Comparison of ENCODE assay signal across 33 cellular contexts in genomic region chr13:82593239-82593638, GRCh38.
DNase-seq lines count a peak whose midpoint lies in the region; ATAC-seq, FAIRE-seq and TF ChIP-seq lines count a peak whose summit lies in the region.
"Had no signal": no experiment of that assay in that cellular context is flagged by ENCODE, and none has a peak within 500 bp of the region (broad histone marks: within the 10 kb centered on the region; RNA-seq: fewer than 3 reads in every experiment).

No MANE protein-coding gene starts in this region.

- 0% methylated on average over 1 of the region's 1 CpG for WGBS in HepG2 (ENCODE audit: low lambda C conversion rate)
- 33% methylated on average over 1 of the region's 1 CpG for whole genome bisulfite sequencing in right lobe of liver (ENCODE audit: insufficient coverage, low coverage, low lambda C conversion rate, missing lambda C conversion rate)
- WGBS in A549 (ENCODE audit: missing lambda C conversion rate) = 10% methylated on average over 1 of the region's 1 CpG
- WGBS in IMR-90 (ENCODE audit: extremely low coverage in 2 of 2, insufficient read length in 1 of 2), 2 experiments = no CpG with 5 or more reads among the region's 1 CpG
- 0% methylated on average over 1 of the region's 1 CpG for WGBS in K562 (ENCODE audit: insufficient coverage, low coverage, missing lambda C conversion rate)
- WGBS in smooth muscle cell (ENCODE audit: low lambda C conversion rate) = 68% methylated on average over 1 of the region's 1 CpG

- H3K4ac ChIP-seq in IMR-90 (ENCODE audit: low read depth, low read length) = no peak overlapping the region

- H3K9ac ChIP-seq in HepG2 (ENCODE audit: insufficient read depth, low read depth, low read length) (no peak overlapping the region), IMR-90 (ENCODE audit: low read depth, low read length) (no peak overlapping the region), K562 (ENCODE audit: insufficient read depth in 1 of 2, low read depth in 2 of 2, low read length in 2 of 2) (no peak overlapping the region), smooth muscle cell (ENCODE audit: low read depth) (no peak overlapping the region)
- H3K9ac ChIP-seq: BLaER1; BLaER1 treated with 17β-estradiol and CSF1 and Interleukin-3, amounts not matched to agents 10 nM and 100 nM had no signal

- no peak for FAIRE-seq in HepG2 (lab: Jason Lieb, UNC)
- no peak for FAIRE-seq in A549 (lab: Jason Lieb, UNC)
- no peak for FAIRE-seq in K562 (lab: Jason Lieb, UNC)
- FAIRE-seq in GM12891 (lab: Jason Lieb, UNC) = no peak
- FAIRE-seq: A204.1, D721Med had no signal

- no peak overlapping the region for H3K27ac ChIP-seq in HepG2 (ENCODE audit: extremely low read length, insufficient read depth, low read length)
- H3K27ac ChIP-seq in right lobe of liver = no peak overlapping the region
- H3K27ac ChIP-seq in A549 = no peak overlapping the region
- H3K27ac ChIP-seq in IMR-90 (ENCODE audit: insufficient read depth, low read length) = no peak overlapping the region
- H3K27ac ChIP-seq in K562 (ENCODE audit: extremely low read depth, low read depth, low read length) = no peak overlapping the region
- no peak overlapping the region for H3K27ac ChIP-seq in smooth muscle cell (ENCODE audit: low read depth)
- H3K27ac ChIP-seq: 22Rv1; BLaER1; BLaER1 treated with 17β-estradiol and CSF1 and Interleukin-3, amounts not matched to agents 10 nM and 100 nM; C4-2B had no signal

- BruUV-seq in HepG2 (replicated peaks; lab: Mats Ljungman, UMichigan) (no TSS peak), IMR-90 (replicated peaks; lab: Mats Ljungman, UMichigan) (no TSS peak), K562 (replicated peaks; lab: Mats Ljungman, UMichigan) (no TSS peak)

- H3K9me3 ChIP-seq in HepG2 (ENCODE audit: low read length) = peaks cover 33% of the 10 kb centered on the region
- no peaks in the 10 kb centered on the region for H3K9me3 ChIP-seq in right lobe of liver
- no peaks in the 10 kb centered on the region for H3K9me3 ChIP-seq in A549
- peaks cover 9% of the 10 kb centered on the region; the same call in 1 of the 2 replicates for H3K9me3 ChIP-seq in IMR-90 (ENCODE audit: control insufficient read depth, insufficient read depth, low read length)
- H3K9me3 ChIP-seq in K562 (replicated peaks; ENCODE audit: control insufficient read depth, insufficient read depth, low read depth, low read length) = no peaks in the 10 kb centered on the region; the same call in 1 of the 2 replicates
- H3K9me3 ChIP-seq in smooth muscle cell (replicated peaks; ENCODE audit: low read depth) = no peaks in the 10 kb centered on the region
- H3K9me3 ChIP-seq: BE2C, Caco-2 had no signal

- no peak for TF ChIP-seq POLR2A in HepG2 (IDR thresholded peaks at IDR 0.05; ENCODE audit: insufficient read depth in 1 of 2, low read depth in 2 of 2, low read length in 2 of 2)
- TF ChIP-seq POLR2A in right lobe of liver (IDR thresholded peaks at IDR 0.05) = no peak
- no peak for TF ChIP-seq POLR2A in A549 (IDR thresholded peaks at IDR 0.05; ENCODE audit: low read length)
- TF ChIP-seq POLR2A in IMR-90 (IDR thresholded peaks at IDR 0.05; ENCODE audit: low read depth, low read length) = no peak
- TF ChIP-seq POLR2A in K562 (conservative IDR thresholded peaks at IDR 0.05) = no peak
- TF ChIP-seq POLR2A in GM12891 (IDR thresholded peaks at IDR 0.05; ENCODE audit: low read depth, low read length) = no peak

- H2BK20ac ChIP-seq in IMR-90 (ENCODE audit: low read depth, low read length) = no peak overlapping the region

- H3K4me1 ChIP-seq in HepG2 (ENCODE audit: insufficient read depth, low read length) = no peaks in the 10 kb centered on the region
- no peaks in the 10 kb centered on the region for H3K4me1 ChIP-seq in right lobe of liver
- H3K4me1 ChIP-seq in A549 = no peaks in the 10 kb centered on the region
- no peaks in the 10 kb centered on the region for H3K4me1 ChIP-seq in IMR-90 (ENCODE audit: control insufficient read depth, insufficient read depth, low read length)
- H3K4me1 ChIP-seq in K562 (replicated peaks in 1 of 2; ENCODE audit: control insufficient read depth in 2 of 2, insufficient read depth in 2 of 2, low read length in 2 of 2) = no peaks in the 10 kb centered on the region
- no peaks in the 10 kb centered on the region for H3K4me1 ChIP-seq in smooth muscle cell (ENCODE audit: low read depth)
- H3K4me1 ChIP-seq: BE2C; BLaER1; BLaER1 treated with 17β-estradiol and CSF1 and Interleukin-3, amounts not matched to agents 10 nM and 100 nM; Caco-2 had no signal

- no peak overlapping the region for H2AK9ac ChIP-seq in IMR-90 (replicated peaks; ENCODE audit: low read depth, low read length, poor library complexity)

- H3K79me2 ChIP-seq in HepG2 (ENCODE audit: insufficient read depth, low read length) = no peaks in the 10 kb centered on the region
- no peaks in the 10 kb centered on the region for H3K79me2 ChIP-seq in K562 (ENCODE audit: control insufficient read depth, insufficient read depth, low read length)
- no peaks in the 10 kb centered on the region for H3K79me2 ChIP-seq in smooth muscle cell (ENCODE audit: low read depth)

- H2BK5ac ChIP-seq in IMR-90 (ENCODE audit: low read depth, low read length, poor library complexity, severe bottlenecking) = no peak overlapping the region

- H3K14ac ChIP-seq in IMR-90 (replicated peaks; ENCODE audit: low read depth, low read length) = no peak overlapping the region

- H3K56ac ChIP-seq in IMR-90 (ENCODE audit: extremely low read depth, insufficient read depth, low read length) = no peak overlapping the region

- DNase-seq in HepG2 (ENCODE audit: low spot score) = no peak
- DNase-seq in right lobe of liver = no peak
- no peak for DNase-seq in A549 (ENCODE audit: low read depth in 1 of 2, low spot score in 1 of 2)
- DNase-seq in IMR-90 = no peak
- DNase-seq in K562 (ENCODE audit: extremely low read depth in 1 of 4, low spot score in 3 of 4) = no peak
- DNase-seq in GM12891 (ENCODE audit: insufficient read length, low spot score) = no peak
- no peak for DNase-seq in smooth muscle cell (lab: John Stamatoyannopoulos, UW; ENCODE audit: unreplicated experiment)
- DNase-seq: 8988T; ACHN; AML-193; BE2C; C1 segment of cervical spinal cord; Caco-2; Calu3; CD4-positive, alpha-beta T cell; CD4-positive, CD25-positive, alpha-beta regulatory T cell; CD8-positive, alpha-beta memory T cell; CD8-positive, alpha-beta T cell; COR-L47; DMS 273 treated with DMSO at 0.1 percent for 48 hours; DMS153; DMS53; DMS79; DMS79 treated with DMSO at 0.1 percent for 48 hours; DND-41; EL had no signal

- ATAC-seq in HepG2 (no peak), right lobe of liver (no peak), A549 (no peak), IMR-90 (ENCODE audit: low read depth) (no peak), K562 (no peak), HG03045 (IDR thresholded peaks at IDR 0.05; ENCODE audit: unreplicated experiment) (no peak)
- ATAC-seq: CD8-positive, alpha-beta T cell had no signal

- CTCF ChIA-PET in HepG2 (lab: Yijun Ruan, JAX; ENCODE audit: low intra/inter-chr PET ratio, low total read pairs) (no interaction called here), A549 (lab: Yijun Ruan, JAX) (no interaction called here), IMR-90 (lab: Yijun Ruan, JAX) (no interaction called here), K562 (lab: Yijun Ruan, JAX; ENCODE audit: low intra/inter-chr PET ratio) (no interaction called here)

- TF ChIP-seq CTCF in HepG2 (CRISPR knock-in tag; IDR thresholded peaks at IDR 0.05) = no peak
- TF ChIP-seq CTCF in right lobe of liver (IDR thresholded peaks at IDR 0.05) = no peak
- TF ChIP-seq CTCF in A549 (IDR thresholded peaks at IDR 0.05) = no peak
- TF ChIP-seq CTCF in IMR-90 (conservative IDR thresholded peaks at IDR 0.05; ENCODE audit: low read depth, low read length) = no peak
- TF ChIP-seq CTCF in K562 (IDR thresholded peaks at IDR 0.05 in 2 of 3, conservative IDR thresholded peaks at IDR 0.05 in 1 of 3; ENCODE audit: insufficient read depth in 2 of 3, low read depth in 1 of 3, low read length in 3 of 3) = no peak
- no peak for TF ChIP-seq CTCF in smooth muscle cell (IDR thresholded peaks at IDR 0.05; ENCODE audit: borderline replicate concordance, insufficient read depth, poor library complexity, severe bottlenecking)

- intact Hi-C loops in HepG2 (cut with micrococcal nuclease; ENCODE audit: unreplicated experiment) (no loop called here), right lobe of liver (cut with DNase I) (no loop called here), IMR-90 (cut with micrococcal nuclease) (no loop called here), K562 (cut with micrococcal nuclease) (no loop called here)

- in situ Hi-C loops in HepG2 (cut with HindIII; ENCODE audit: extremely low pct_ligation_motif_present, low pct_unique_long_range_greater_than_20kb) = no loop called here
- in situ Hi-C loops in IMR-90 (cut with MboI; ENCODE audit: low sequenced_read_pairs) = no loop called here
- in situ Hi-C loops in K562 (cut with MboI) = no loop called here

- H3K23ac ChIP-seq in IMR-90 (ENCODE audit: low read depth, low read length) = no peak overlapping the region

- H3K4me3 ChIP-seq in HepG2 (replicated peaks in 1 of 3; ENCODE audit: insufficient read depth in 1 of 3, low read depth in 2 of 3, low read length in 3 of 3) = no peak overlapping the region
- no peak overlapping the region for H3K4me3 ChIP-seq in right lobe of liver
- no peak overlapping the region for H3K4me3 ChIP-seq in A549
- no peak overlapping the region for H3K4me3 ChIP-seq in IMR-90 (ENCODE audit: insufficient read depth, low read depth, low read length)
- H3K4me3 ChIP-seq in K562 = no peak overlapping the region
- no peak overlapping the region for H3K4me3 ChIP-seq in smooth muscle cell
- H3K4me3 ChIP-seq: BLaER1; BLaER1 treated with 17β-estradiol and CSF1 and Interleukin-3, amounts not matched to agents 10 nM and 100 nM had no signal

- H3K4me2 ChIP-seq in HepG2 (ENCODE audit: low read depth, low read length) = no peak overlapping the region
- no peak overlapping the region for H3K4me2 ChIP-seq in A549
- H3K4me2 ChIP-seq in IMR-90 (ENCODE audit: low read depth, low read length) = no peak overlapping the region
- no peak overlapping the region for H3K4me2 ChIP-seq in K562 (ENCODE audit: insufficient read depth, low read length)
- no peak overlapping the region for H3K4me2 ChIP-seq in smooth muscle cell
- H3K4me2 ChIP-seq: BLaER1; BLaER1 treated with 17β-estradiol and CSF1 and Interleukin-3, amounts not matched to agents 10 nM and 100 nM had no signal

- H2BK120ac ChIP-seq in IMR-90 (ENCODE audit: low read depth, low read length) = no peak overlapping the region

- H2AFZ ChIP-seq in HepG2 (ENCODE audit: low read length) (no peak overlapping the region), IMR-90 (replicated peaks; ENCODE audit: low read length, poor library complexity) (no peak overlapping the region), K562 (ENCODE audit: low read depth, low read length) (no peak overlapping the region), smooth muscle cell (ENCODE audit: low read depth) (no peak overlapping the region)

- H4K5ac ChIP-seq in IMR-90 (ENCODE audit: low read depth, low read length) = no peak overlapping the region

- H3K27me3 ChIP-seq in HepG2 (ENCODE audit: control insufficient read depth in 1 of 2, insufficient read depth in 2 of 2, low read length in 2 of 2) = no peaks in the 10 kb centered on the region
- H3K27me3 ChIP-seq in right lobe of liver = no peaks in the 10 kb centered on the region
- H3K27me3 ChIP-seq in IMR-90 (ENCODE audit: control insufficient read depth, insufficient read depth, low read length) = no peaks in the 10 kb centered on the region
- H3K27me3 ChIP-seq in K562 (ENCODE audit: control insufficient read depth in 2 of 2, insufficient read depth in 2 of 2, low read length in 2 of 2) = no peaks in the 10 kb centered on the region
- H3K27me3 ChIP-seq in smooth muscle cell (ENCODE audit: low read depth) = no peaks in the 10 kb centered on the region
- H3K27me3 ChIP-seq: BE2C; BLaER1; BLaER1 treated with 17β-estradiol and CSF1 and Interleukin-3, amounts not matched to agents 10 nM and 100 nM had no signal

- TF ChIP-seq EP300 in HepG2 (IDR thresholded peaks at IDR 0.05; ENCODE audit: low read depth in 2 of 2, low read length in 2 of 2) = no peak
- TF ChIP-seq EP300 in HepG2 (CRISPR knock-in tag; IDR thresholded peaks at IDR 0.05; ENCODE audit: borderline replicate concordance) = no peak
- TF ChIP-seq EP300 in A549 (IDR thresholded peaks at IDR 0.05) = no peak
- TF ChIP-seq EP300 in K562 (IDR thresholded peaks at IDR 0.05; ENCODE audit: low read length) = no peak

- no peaks in the 10 kb centered on the region for H3K9me1 ChIP-seq in IMR-90 (ENCODE audit: insufficient read depth, low read length)
- no peaks in the 10 kb centered on the region for H3K9me1 ChIP-seq in K562 (ENCODE audit: control insufficient read depth, insufficient read depth, low read length)

- dilution Hi-C loops in IMR-90 (cut with HindIII; ENCODE audit: low sequenced_read_pairs, unreplicated experiment) = no loop called here

- POLR2A ChIA-PET in HepG2 (lab: Yijun Ruan, JAX) = no interaction called here
- POLR2A ChIA-PET in A549 (lab: Yijun Ruan, JAX) = no interaction called here
- POLR2A ChIA-PET in IMR-90 (lab: Charles Lee; ENCODE audit: unreplicated experiment) = no interaction called here
- POLR2A ChIA-PET in K562 (lab: Yijun Ruan, JAX) = no interaction called here

- H2BK15ac ChIP-seq in IMR-90 (ENCODE audit: low read depth, low read length) = no peak overlapping the region

- H4K8ac ChIP-seq in IMR-90 (ENCODE audit: low read depth in 2 of 2, low read length in 2 of 2) = no peak overlapping the region

- no peaks in the 10 kb centered on the region for H3F3A ChIP-seq in smooth muscle cell (ENCODE audit: low read depth)

- no peak overlapping the region for H2AK5ac ChIP-seq in IMR-90 (ENCODE audit: low read depth, low read length)

- no peak overlapping the region for H3K18ac ChIP-seq in IMR-90 (ENCODE audit: low read depth, low read length)

- no peaks in the 10 kb centered on the region for H3K36me3 ChIP-seq in HepG2 (replicated peaks in 1 of 2; ENCODE audit: control insufficient read depth in 1 of 2, insufficient read depth in 2 of 2, low read length in 2 of 2)
- no peaks in the 10 kb centered on the region for H3K36me3 ChIP-seq in right lobe of liver
- no peaks in the 10 kb centered on the region for H3K36me3 ChIP-seq in IMR-90 (ENCODE audit: control insufficient read depth, insufficient read depth, low read length)
- no peaks in the 10 kb centered on the region for H3K36me3 ChIP-seq in K562 (ENCODE audit: control insufficient read depth, insufficient read depth, low read length)
- H3K36me3 ChIP-seq in smooth muscle cell (ENCODE audit: low read depth) = no peaks in the 10 kb centered on the region
- H3K36me3 ChIP-seq: BE2C; BLaER1; BLaER1 treated with 17β-estradiol and CSF1 and Interleukin-3, amounts not matched to agents 10 nM and 100 nM had no signal

- no peak for TF ChIP-seq RAD21 in HepG2 (CRISPR knock-in tag; IDR thresholded peaks at IDR 0.05)
- TF ChIP-seq RAD21 in A549 (conservative IDR thresholded peaks at IDR 0.05 in 1 of 2, IDR thresholded peaks at IDR 0.05 in 1 of 2) = no peak
- no peak for TF ChIP-seq RAD21 in IMR-90 (IDR thresholded peaks at IDR 0.05; ENCODE audit: low read length)
- no peak for TF ChIP-seq RAD21 in K562 (CRISPR knock-in tag; conservative IDR thresholded peaks at IDR 0.05 in 1 of 2, IDR thresholded peaks at IDR 0.05 in 1 of 2)

- H4K20me1 ChIP-seq in HepG2 (ENCODE audit: insufficient read depth, low read length) = no peaks in the 10 kb centered on the region
- no peaks in the 10 kb centered on the region for H4K20me1 ChIP-seq in IMR-90 (ENCODE audit: insufficient read depth, low read length)
- no peaks in the 10 kb centered on the region for H4K20me1 ChIP-seq in K562 (replicated peaks; ENCODE audit: control insufficient read depth, insufficient read depth, low read length)
- H4K20me1 ChIP-seq in smooth muscle cell (ENCODE audit: low read depth) = no peaks in the 10 kb centered on the region
- H4K20me1 ChIP-seq: BLaER1; BLaER1 treated with 17β-estradiol and CSF1 and Interleukin-3, amounts not matched to agents 10 nM and 100 nM had no signal

- H3K79me1 ChIP-seq in IMR-90 (ENCODE audit: low read depth in 1 of 2, low read length in 2 of 2) = no peaks in the 10 kb centered on the region

- H4K91ac ChIP-seq in IMR-90 (ENCODE audit: insufficient read depth, low read depth, low read length) = no peak overlapping the region

Comparison
In these comparisons a context has a peak if more than half of its experiments do, and no peak if none do; other contexts are left out.
1. Of the 241 proteins assayed by ChIP-seq in both HepG2 and K562: peak only in HepG2: MAFF; only in K562: MAFG; in both: MAFK; in neither: 238.